In the genomic region with DNA sequence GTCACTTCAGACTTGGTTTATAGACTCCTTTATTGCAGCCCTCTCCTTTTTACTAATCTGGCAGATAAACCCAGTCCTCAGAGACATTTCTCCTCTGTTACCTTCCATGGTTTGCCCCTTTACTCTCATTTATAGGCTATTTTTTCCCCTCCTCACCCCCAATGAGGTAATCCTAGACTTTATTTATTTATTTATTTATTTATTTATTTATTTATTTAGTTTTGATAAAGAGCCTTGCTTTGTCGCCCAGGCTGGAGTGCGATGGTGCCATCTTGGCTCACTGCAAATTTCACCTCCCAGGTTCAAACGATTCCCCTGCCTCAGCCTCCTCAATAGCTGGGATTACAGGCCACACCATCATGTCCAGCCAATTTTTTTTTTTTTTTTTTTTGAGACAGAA, we compare ENCODE assay signal across 1 cellular context.
A peak's percentile ranks its signal among the peaks of the same experiment; 100 is the strongest.
TF ChIP-seq lines count a peak whose summit lies in the region.

No MANE protein-coding gene starts in this region.

TF ChIP-seq in HEK293, 187 proteins besides CTCF, POLR2A, EP300 and RAD21 (continued from another document and continues in another):
- TF ChIP-seq ZNF302 (tag by site-specific recombination; IDR thresholded peaks at IDR 0.05; ENCODE audit: low read depth) (no peak), ZNF776 (tag by site-specific recombination; IDR thresholded peaks at IDR 0.05; ENCODE audit: borderline replicate concordance) (no peak), ZNF707 (tag by site-specific recombination; IDR thresholded peaks at IDR 0.05) (no peak), ZNF701 (tag by site-specific recombination; IDR thresholded peaks at IDR 0.05) (no peak), MEIS1 (CRISPR knock-in tag; IDR thresholded peaks at IDR 0.05; ENCODE audit: borderline replicate concordance) (no peak), ZNF155 (tag by site-specific recombination; IDR thresholded peaks at IDR 0.05) (no peak), ZBTB1 (tag by site-specific recombination; IDR thresholded peaks at IDR 0.05) (0 out of 2 replicates have a peak, but pooled peaks have one; percentile 55), KLF8 (tag by site-specific recombination; IDR thresholded peaks at IDR 0.05) (no peak), ZNF214 (tag by site-specific recombination; IDR thresholded peaks at IDR 0.05; ENCODE audit: borderline replicate concordance) (no peak), ZNF335 (tag by site-specific recombination; conservative IDR thresholded peaks at IDR 0.05) (no peak), ZFP37 (tag by site-specific recombination; IDR thresholded peaks at IDR 0.05) (no peak), ZNF791 (tag by site-specific recombination; IDR thresholded peaks at IDR 0.05) (0 out of 2 replicates have a peak, but pooled peaks have one; percentile 51), GLI2 (tag by site-specific recombination; IDR thresholded peaks at IDR 0.05; ENCODE audit: borderline replicate concordance, low read depth) (no peak; the same call in 1 of the 2 replicates), TCF7L2 (IDR thresholded peaks at IDR 0.05; ENCODE audit: borderline replicate concordance, low read depth, low read length) (no peak), ZNF10 (tag by site-specific recombination; IDR thresholded peaks at IDR 0.05) (no peak), KLF1 (tag by site-specific recombination; IDR thresholded peaks at IDR 0.05) (no peak), ZNF549 (tag by site-specific recombination; IDR thresholded peaks at IDR 0.05) (no peak), ZNF248 (tag by site-specific recombination; IDR thresholded peaks at IDR 0.05) (no peak), ZBTB7A (tag by site-specific recombination; IDR thresholded peaks at IDR 0.05; ENCODE audit: low read depth) (no peak), ZNF19 (tag by site-specific recombination; IDR thresholded peaks at IDR 0.05; ENCODE audit: low read depth) (peak; percentile 69; the same call in 1 of the 2 replicates), PRDM1 (tag by site-specific recombination; IDR thresholded peaks at IDR 0.05) (no peak), ZNF146 (tag by site-specific recombination; IDR thresholded peaks at IDR 0.05) (no peak), ZNF600 (tag by site-specific recombination; IDR thresholded peaks at IDR 0.05) (no peak), YY1 (tag by site-specific recombination; IDR thresholded peaks at IDR 0.05) (no peak), ZNF561 (tag by site-specific recombination; IDR thresholded peaks at IDR 0.05; ENCODE audit: borderline replicate concordance) (no peak), ZSCAN30 (tag by site-specific recombination; IDR thresholded peaks at IDR 0.05) (no peak), BCL11A (tag by site-specific recombination; IDR thresholded peaks at IDR 0.05; ENCODE audit: low read depth) (no peak)
- TF ChIP-seq, protein P1, sequence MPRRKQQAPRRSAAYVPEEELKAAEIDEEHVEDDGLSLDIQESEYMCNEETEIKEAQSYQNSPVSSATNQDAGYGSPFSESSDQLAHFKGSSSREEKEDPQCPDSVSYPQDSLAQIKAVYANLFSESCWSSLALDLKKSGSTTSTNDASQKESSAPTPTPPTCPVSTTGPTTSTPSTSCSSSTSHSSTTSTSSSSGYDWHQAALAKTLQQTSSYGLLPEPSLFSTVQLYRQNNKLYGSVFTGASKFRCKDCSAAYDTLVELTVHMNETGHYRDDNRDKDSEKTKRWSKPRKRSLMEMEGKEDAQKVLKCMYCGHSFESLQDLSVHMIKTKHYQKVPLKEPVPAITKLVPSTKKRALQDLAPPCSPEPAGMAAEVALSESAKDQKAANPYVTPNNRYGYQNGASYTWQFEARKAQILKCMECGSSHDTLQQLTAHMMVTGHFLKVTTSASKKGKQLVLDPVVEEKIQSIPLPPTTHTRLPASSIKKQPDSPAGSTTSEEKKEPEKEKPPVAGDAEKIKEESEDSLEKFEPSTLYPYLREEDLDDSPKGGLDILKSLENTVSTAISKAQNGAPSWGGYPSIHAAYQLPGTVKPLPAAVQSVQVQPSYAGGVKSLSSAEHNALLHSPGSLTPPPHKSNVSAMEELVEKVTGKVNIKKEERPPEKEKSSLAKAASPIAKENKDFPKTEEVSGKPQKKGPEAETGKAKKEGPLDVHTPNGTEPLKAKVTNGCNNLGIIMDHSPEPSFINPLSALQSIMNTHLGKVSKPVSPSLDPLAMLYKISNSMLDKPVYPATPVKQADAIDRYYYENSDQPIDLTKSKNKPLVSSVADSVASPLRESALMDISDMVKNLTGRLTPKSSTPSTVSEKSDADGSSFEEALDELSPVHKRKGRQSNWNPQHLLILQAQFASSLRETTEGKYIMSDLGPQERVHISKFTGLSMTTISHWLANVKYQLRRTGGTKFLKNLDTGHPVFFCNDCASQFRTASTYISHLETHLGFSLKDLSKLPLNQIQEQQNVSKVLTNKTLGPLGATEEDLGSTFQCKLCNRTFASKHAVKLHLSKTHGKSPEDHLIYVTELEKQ (tag by site-specific recombination; IDR thresholded peaks at IDR 0.05; ENCODE audit: borderline replicate concordance), result no peak
- TF ChIP-seq, protein P2, sequence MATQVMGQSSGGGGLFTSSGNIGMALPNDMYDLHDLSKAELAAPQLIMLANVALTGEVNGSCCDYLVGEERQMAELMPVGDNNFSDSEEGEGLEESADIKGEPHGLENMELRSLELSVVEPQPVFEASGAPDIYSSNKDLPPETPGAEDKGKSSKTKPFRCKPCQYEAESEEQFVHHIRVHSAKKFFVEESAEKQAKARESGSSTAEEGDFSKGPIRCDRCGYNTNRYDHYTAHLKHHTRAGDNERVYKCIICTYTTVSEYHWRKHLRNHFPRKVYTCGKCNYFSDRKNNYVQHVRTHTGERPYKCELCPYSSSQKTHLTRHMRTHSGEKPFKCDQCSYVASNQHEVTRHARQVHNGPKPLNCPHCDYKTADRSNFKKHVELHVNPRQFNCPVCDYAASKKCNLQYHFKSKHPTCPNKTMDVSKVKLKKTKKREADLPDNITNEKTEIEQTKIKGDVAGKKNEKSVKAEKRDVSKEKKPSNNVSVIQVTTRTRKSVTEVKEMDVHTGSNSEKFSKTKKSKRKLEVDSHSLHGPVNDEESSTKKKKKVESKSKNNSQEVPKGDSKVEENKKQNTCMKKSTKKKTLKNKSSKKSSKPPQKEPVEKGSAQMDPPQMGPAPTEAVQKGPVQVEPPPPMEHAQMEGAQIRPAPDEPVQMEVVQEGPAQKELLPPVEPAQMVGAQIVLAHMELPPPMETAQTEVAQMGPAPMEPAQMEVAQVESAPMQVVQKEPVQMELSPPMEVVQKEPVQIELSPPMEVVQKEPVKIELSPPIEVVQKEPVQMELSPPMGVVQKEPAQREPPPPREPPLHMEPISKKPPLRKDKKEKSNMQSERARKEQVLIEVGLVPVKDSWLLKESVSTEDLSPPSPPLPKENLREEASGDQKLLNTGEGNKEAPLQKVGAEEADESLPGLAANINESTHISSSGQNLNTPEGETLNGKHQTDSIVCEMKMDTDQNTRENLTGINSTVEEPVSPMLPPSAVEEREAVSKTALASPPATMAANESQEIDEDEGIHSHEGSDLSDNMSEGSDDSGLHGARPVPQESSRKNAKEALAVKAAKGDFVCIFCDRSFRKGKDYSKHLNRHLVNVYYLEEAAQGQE (tag by site-specific recombination; IDR thresholded peaks at IDR 0.05), result peak; percentile 70
- TF ChIP-seq, protein P3, sequence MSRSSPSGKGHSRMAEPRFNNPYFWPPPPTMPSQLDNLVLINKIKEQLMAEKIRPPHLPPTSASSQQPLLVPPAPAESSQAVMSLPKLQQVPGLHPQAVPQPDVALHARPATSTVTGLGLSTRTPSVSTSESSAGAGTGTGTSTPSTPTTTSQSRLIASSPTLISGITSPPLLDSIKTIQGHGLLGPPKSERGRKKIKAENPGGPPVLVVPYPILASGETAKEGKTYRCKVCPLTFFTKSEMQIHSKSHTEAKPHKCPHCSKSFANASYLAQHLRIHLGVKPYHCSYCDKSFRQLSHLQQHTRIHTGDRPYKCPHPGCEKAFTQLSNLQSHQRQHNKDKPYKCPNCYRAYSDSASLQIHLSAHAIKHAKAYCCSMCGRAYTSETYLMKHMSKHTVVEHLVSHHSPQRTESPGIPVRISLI (tag by site-specific recombination; IDR thresholded peaks at IDR 0.05), result no peak
- TF ChIP-seq, protein P4, sequence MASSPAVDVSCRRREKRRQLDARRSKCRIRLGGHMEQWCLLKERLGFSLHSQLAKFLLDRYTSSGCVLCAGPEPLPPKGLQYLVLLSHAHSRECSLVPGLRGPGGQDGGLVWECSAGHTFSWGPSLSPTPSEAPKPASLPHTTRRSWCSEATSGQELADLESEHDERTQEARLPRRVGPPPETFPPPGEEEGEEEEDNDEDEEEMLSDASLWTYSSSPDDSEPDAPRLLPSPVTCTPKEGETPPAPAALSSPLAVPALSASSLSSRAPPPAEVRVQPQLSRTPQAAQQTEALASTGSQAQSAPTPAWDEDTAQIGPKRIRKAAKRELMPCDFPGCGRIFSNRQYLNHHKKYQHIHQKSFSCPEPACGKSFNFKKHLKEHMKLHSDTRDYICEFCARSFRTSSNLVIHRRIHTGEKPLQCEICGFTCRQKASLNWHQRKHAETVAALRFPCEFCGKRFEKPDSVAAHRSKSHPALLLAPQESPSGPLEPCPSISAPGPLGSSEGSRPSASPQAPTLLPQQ (tag by site-specific recombination; IDR thresholded peaks at IDR 0.05), result no peak
- TF ChIP-seq, protein P5, sequence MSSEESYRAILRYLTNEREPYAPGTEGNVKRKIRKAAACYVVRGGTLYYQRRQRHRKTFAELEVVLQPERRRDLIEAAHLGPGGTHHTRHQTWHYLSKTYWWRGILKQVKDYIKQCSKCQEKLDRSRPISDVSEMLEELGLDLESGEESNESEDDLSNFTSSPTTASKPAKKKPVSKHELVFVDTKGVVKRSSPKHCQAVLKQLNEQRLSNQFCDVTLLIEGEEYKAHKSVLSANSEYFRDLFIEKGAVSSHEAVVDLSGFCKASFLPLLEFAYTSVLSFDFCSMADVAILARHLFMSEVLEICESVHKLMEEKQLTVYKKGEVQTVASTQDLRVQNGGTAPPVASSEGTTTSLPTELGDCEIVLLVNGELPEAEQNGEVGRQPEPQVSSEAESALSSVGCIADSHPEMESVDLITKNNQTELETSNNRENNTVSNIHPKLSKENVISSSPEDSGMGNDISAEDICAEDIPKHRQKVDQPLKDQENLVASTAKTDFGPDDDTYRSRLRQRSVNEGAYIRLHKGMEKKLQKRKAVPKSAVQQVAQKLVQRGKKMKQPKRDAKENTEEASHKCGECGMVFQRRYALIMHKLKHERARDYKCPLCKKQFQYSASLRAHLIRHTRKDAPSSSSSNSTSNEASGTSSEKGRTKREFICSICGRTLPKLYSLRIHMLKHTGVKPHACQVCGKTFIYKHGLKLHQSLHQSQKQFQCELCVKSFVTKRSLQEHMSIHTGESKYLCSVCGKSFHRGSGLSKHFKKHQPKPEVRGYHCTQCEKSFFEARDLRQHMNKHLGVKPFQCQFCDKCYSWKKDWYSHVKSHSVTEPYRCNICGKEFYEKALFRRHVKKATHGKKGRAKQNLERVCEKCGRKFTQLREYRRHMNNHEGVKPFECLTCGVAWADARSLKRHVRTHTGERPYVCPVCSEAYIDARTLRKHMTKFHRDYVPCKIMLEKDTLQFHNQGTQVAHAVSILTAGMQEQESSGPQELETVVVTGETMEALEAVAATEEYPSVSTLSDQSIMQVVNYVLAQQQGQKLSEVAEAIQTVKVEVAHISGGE (tag by site-specific recombination; conservative IDR thresholded peaks at IDR 0.05; ENCODE audit: low read depth), result peak; percentile 70
- TF ChIP-seq, protein P6, sequence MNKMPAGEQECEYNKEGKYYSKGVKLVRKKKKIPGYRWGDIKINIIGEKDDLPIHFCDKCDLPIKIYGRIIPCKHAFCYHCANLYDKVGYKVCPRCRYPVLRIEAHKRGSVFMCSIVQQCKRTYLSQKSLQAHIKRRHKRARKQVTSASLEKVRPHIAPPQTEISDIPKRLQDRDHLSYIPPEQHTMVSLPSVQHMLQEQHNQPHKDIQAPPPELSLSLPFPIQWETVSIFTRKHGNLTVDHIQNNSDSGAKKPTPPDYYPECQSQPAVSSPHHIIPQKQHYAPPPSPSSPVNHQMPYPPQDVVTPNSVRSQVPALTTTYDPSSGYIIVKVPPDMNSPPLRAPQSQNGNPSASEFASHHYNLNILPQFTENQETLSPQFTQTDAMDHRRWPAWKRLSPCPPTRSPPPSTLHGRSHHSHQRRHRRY (tag by site-specific recombination; IDR thresholded peaks at IDR 0.05), result no peak
- TF ChIP-seq, protein P7, sequence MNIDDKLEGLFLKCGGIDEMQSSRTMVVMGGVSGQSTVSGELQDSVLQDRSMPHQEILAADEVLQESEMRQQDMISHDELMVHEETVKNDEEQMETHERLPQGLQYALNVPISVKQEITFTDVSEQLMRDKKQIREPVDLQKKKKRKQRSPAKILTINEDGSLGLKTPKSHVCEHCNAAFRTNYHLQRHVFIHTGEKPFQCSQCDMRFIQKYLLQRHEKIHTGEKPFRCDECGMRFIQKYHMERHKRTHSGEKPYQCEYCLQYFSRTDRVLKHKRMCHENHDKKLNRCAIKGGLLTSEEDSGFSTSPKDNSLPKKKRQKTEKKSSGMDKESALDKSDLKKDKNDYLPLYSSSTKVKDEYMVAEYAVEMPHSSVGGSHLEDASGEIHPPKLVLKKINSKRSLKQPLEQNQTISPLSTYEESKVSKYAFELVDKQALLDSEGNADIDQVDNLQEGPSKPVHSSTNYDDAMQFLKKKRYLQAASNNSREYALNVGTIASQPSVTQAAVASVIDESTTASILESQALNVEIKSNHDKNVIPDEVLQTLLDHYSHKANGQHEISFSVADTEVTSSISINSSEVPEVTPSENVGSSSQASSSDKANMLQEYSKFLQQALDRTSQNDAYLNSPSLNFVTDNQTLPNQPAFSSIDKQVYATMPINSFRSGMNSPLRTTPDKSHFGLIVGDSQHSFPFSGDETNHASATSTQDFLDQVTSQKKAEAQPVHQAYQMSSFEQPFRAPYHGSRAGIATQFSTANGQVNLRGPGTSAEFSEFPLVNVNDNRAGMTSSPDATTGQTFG (tag by site-specific recombination; IDR thresholded peaks at IDR 0.05; ENCODE audit: borderline replicate concordance), result no peak
- TF ChIP-seq, protein P8, sequence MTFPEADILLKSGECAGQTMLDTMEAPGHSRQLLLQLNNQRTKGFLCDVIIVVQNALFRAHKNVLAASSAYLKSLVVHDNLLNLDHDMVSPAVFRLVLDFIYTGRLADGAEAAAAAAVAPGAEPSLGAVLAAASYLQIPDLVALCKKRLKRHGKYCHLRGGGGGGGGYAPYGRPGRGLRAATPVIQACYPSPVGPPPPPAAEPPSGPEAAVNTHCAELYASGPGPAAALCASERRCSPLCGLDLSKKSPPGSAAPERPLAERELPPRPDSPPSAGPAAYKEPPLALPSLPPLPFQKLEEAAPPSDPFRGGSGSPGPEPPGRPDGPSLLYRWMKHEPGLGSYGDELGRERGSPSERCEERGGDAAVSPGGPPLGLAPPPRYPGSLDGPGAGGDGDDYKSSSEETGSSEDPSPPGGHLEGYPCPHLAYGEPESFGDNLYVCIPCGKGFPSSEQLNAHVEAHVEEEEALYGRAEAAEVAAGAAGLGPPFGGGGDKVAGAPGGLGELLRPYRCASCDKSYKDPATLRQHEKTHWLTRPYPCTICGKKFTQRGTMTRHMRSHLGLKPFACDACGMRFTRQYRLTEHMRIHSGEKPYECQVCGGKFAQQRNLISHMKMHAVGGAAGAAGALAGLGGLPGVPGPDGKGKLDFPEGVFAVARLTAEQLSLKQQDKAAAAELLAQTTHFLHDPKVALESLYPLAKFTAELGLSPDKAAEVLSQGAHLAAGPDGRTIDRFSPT (tag by site-specific recombination; IDR thresholded peaks at IDR 0.05), result no peak
- TF ChIP-seq, protein P9, sequence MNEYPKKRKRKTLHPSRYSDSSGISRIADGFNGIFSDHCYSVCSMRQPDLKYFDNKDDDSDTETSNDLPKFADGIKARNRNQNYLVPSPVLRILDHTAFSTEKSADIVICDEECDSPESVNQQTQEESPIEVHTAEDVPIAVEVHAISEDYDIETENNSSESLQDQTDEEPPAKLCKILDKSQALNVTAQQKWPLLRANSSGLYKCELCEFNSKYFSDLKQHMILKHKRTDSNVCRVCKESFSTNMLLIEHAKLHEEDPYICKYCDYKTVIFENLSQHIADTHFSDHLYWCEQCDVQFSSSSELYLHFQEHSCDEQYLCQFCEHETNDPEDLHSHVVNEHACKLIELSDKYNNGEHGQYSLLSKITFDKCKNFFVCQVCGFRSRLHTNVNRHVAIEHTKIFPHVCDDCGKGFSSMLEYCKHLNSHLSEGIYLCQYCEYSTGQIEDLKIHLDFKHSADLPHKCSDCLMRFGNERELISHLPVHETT (tag by site-specific recombination; IDR thresholded peaks at IDR 0.05), result no peak
